Comparison of ENCODE assay signal across 15 cellular contexts in the genomic region with DNA sequence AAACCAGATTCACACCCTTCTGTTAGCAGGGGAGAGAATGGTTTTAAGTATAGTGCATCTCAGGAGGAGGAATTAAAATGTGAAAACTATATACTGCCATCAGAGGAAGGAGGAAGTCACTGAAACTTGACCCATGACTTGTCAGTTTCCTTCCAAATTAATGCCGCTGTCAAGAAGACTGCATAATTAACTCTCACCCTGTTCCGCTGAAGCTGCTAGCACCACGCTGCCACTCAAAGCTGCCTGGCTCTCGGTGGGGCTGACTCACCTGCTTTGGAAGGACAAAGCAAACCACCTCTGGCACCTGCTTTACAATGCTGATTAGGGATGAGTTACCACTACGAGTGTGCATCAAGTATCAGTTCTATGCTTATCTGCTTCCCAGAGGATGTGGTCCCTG. TPM values are rescaled to one million over a fixed set of nuclear protein-coding genes. Genes with fewer than 3 reads are reported as not detected.
DNase-seq lines count a peak whose midpoint lies in the region; ATAC-seq lines count a peak whose summit lies in the region.
"Had no signal": no experiment of that assay in that cellular context is flagged by ENCODE, and none has a peak within 500 bp of the region (broad histone marks: within the 10 kb centered on the region; RNA-seq: fewer than 3 reads in every experiment).

No MANE protein-coding gene starts in this region.

- peaks cover 16% of the 10 kb centered on the region for H3K4me1 Mint-ChIP-seq in stimulated activated naive CD8-positive, alpha-beta T cell treated with anti-CD3 and anti-CD28 coated beads, Interleukin-15, Interleukin-2, amounts not matched to agents 100 ng/mL and 50 ng/mL, for 24 hours (ENCODE audit: low read depth)
- H3K4me1 Mint-ChIP-seq in activated CD4-positive, alpha-beta memory T cell treated with anti-CD3 and anti-CD28 coated beads, Interleukin-2, amount 10 ng/mL, durations not matched to agents 7 days and 5 days = no peaks in the 10 kb centered on the region
- H3K4me1 Mint-ChIP-seq: activated CD4-positive, alpha-beta T cell treated with anti-CD3 and anti-CD28 coated beads for 36 hours had no signal

- POLR2A ChIA-PET in activated CD4-positive, alpha-beta memory T cell treated with anti-CD3 and anti-CD28 coated beads, Interleukin-2, amount 10 ng/mL, durations not matched to agents 7 days and 5 days (lab: Charles Lee) = no interaction called here

- intact Hi-C loops in Right ventricle myocardium superior (cut with DNase I) = no loop called here
- intact Hi-C loops in left cardiac atrium (cut with DNase I) = no loop called here

- peaks cover 77% of the 10 kb centered on the region for H3K36me3 Mint-ChIP-seq in stimulated activated naive CD8-positive, alpha-beta T cell treated with anti-CD3 and anti-CD28 coated beads, Interleukin-15, Interleukin-2, amounts not matched to agents 100 ng/mL and 50 ng/mL, for 24 hours (ENCODE audit: low read depth)
- H3K36me3 Mint-ChIP-seq in activated CD4-positive, alpha-beta memory T cell treated with anti-CD3 and anti-CD28 coated beads, Interleukin-2, amount 10 ng/mL, durations not matched to agents 7 days and 5 days (ENCODE audit: low read depth) = peaks cover 68% of the 10 kb centered on the region

- ATAC-seq in Right ventricle myocardium superior (ENCODE audit: poor library complexity) = peak; percentile 29
- ATAC-seq in left cardiac atrium = no peak
- ATAC-seq in HG03520 (IDR thresholded peaks at IDR 0.05; ENCODE audit: unreplicated experiment) = no peak
- ATAC-seq: activated CD4-positive, alpha-beta T cell treated with anti-CD3 and anti-CD28 coated beads for 36 hours had no signal

- H3K4me3 Mint-ChIP-seq in stimulated activated naive CD8-positive, alpha-beta T cell treated with anti-CD3 and anti-CD28 coated beads, Interleukin-15, Interleukin-2, amounts not matched to agents 100 ng/mL and 50 ng/mL, for 24 hours = no peak overlapping the region
- H3K4me3 Mint-ChIP-seq in activated CD4-positive, alpha-beta memory T cell treated with anti-CD3 and anti-CD28 coated beads, Interleukin-2, amount 10 ng/mL, durations not matched to agents 7 days and 5 days = no peak overlapping the region
- H3K4me3 Mint-ChIP-seq: activated CD4-positive, alpha-beta T cell treated with anti-CD3 and anti-CD28 coated beads for 36 hours had no signal

- no peaks in the 10 kb centered on the region for H3K27me3 Mint-ChIP-seq in stimulated activated naive CD8-positive, alpha-beta T cell treated with anti-CD3 and anti-CD28 coated beads, Interleukin-15, Interleukin-2, amounts not matched to agents 100 ng/mL and 50 ng/mL, for 24 hours
- no peaks in the 10 kb centered on the region for H3K27me3 Mint-ChIP-seq in activated CD4-positive, alpha-beta memory T cell treated with anti-CD3 and anti-CD28 coated beads, Interleukin-2, amount 10 ng/mL, durations not matched to agents 7 days and 5 days
- H3K27me3 Mint-ChIP-seq: activated CD4-positive, alpha-beta T cell treated with anti-CD3 and anti-CD28 coated beads for 36 hours had no signal

- CTCF ChIA-PET in activated CD4-positive, alpha-beta memory T cell treated with anti-CD3 and anti-CD28 coated beads, Interleukin-2, amount 10 ng/mL, durations not matched to agents 7 days and 5 days (lab: Charles Lee) = no interaction called here

- H3K9me3 Mint-ChIP-seq in stimulated activated naive CD8-positive, alpha-beta T cell treated with anti-CD3 and anti-CD28 coated beads, Interleukin-15, Interleukin-2, amounts not matched to agents 100 ng/mL and 50 ng/mL, for 24 hours = no peaks in the 10 kb centered on the region
- no peaks in the 10 kb centered on the region for H3K9me3 Mint-ChIP-seq in activated CD4-positive, alpha-beta memory T cell treated with anti-CD3 and anti-CD28 coated beads, Interleukin-2, amount 10 ng/mL, durations not matched to agents 7 days and 5 days

- H3K27ac Mint-ChIP-seq in stimulated activated naive CD8-positive, alpha-beta T cell treated with anti-CD3 and anti-CD28 coated beads, Interleukin-15, Interleukin-2, amounts not matched to agents 100 ng/mL and 50 ng/mL, for 24 hours = peak overlapping the region; percentile 58
- H3K27ac Mint-ChIP-seq in activated CD4-positive, alpha-beta memory T cell treated with anti-CD3 and anti-CD28 coated beads, Interleukin-2, amount 10 ng/mL, durations not matched to agents 7 days and 5 days = no peak overlapping the region
- H3K27ac Mint-ChIP-seq: activated CD4-positive, alpha-beta T cell treated with anti-CD3 and anti-CD28 coated beads for 36 hours had no signal

- DNase-seq in Right ventricle myocardium superior = no peak
- DNase-seq in left cardiac atrium = no peak
- peak; percentile 45 for DNase-seq in NOMO-1 treated with DMSO at 0.1 percent for 48 hours (lab: John Stamatoyannopoulos, UW; ENCODE audit: unreplicated experiment)
- peak; percentile 34 for DNase-seq in kidney tubule cell (ENCODE audit: low spot score)
- DNase-seq in activated CD4-positive, alpha-beta memory T cell treated with anti-CD3 and anti-CD28 coated beads, Interleukin-2, amount 10 ng/mL, durations not matched to agents 7 days and 5 days = no peak
- no peak for DNase-seq in OCI-M1 (lab: John Stamatoyannopoulos, UW)
- DNase-seq: ACHN; activated CD4-positive, alpha-beta T cell treated with anti-CD3 and anti-CD28 coated beads for 36 hours; DMS153; GF-D8; NCI-H524 treated with DMSO at 0.1 percent for 48 hours; occipital lobe; SHP77 treated with DMSO at 0.1 percent for 48 hours had no signal

RNA-seq across cellular contexts. Expression of gene ULK2, which starts 37.8 kb away (rescaled TPM):
- total RNA-seq in Right ventricle myocardium superior (14.6 TPM), left cardiac atrium (10 to 100 TPM; 14.2 to 14.6 TPM)
- 10 to 100 TPM; 14.4 to 17.2 TPM for total RNA-seq in activated CD4-positive, alpha-beta memory T cell treated with anti-CD3 and anti-CD28 coated beads, Interleukin-2, amount 10 ng/mL, durations not matched to agents 7 days and 5 days

Comparison
In these comparisons a context has a peak if more than half of its experiments do, and no peak if none do; other contexts are left out.
1. DNase-seq: peak in NOMO-1 treated with DMSO at 0.1 percent for 48 hours (single experiment) and kidney tubule cell (single experiment); none in Right ventricle myocardium superior (single experiment), left cardiac atrium (single experiment), activated CD4-positive, alpha-beta memory T cell treated with anti-CD3 and anti-CD28 coated beads, Interleukin-2, amount 10 ng/mL, durations not matched to agents 7 days and 5 days (single experiment) and OCI-M1 (single experiment).